Comparison of ENCODE assay signal across 22 cellular contexts in the genomic region with DNA sequence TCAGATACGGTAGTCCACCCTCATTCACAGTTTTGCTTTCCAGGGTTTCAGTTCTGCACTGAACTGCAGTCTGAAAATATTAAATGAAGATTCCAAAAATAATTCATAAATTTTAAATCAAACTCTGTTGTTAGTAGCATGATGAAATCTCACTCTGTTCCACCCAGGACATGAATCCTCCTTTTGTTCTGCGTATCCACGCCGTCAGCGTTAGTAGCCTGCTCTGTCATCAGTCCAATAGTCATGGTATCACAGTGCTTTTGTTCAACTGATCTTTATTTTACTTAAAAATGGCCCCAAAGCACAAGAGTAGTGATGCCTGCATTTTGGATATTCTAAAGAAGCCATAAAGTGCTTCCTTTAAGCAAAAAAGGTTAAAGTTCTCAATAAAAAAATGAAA. TPM values are rescaled to one million over a fixed set of nuclear protein-coding genes. Genes with fewer than 3 reads are reported as not detected.
DNase-seq lines count a peak whose midpoint lies in the region; ATAC-seq and TF ChIP-seq lines count a peak whose summit lies in the region.
"Had no signal": no experiment of that assay in that cellular context is flagged by ENCODE, and none has a peak within 500 bp of the region (broad histone marks: within the 10 kb centered on the region; RNA-seq: fewer than 3 reads in every experiment).

No MANE protein-coding gene starts in this region.

- no peaks in the 10 kb centered on the region for H3K27me3 ChIP-seq in A673 (replicated peaks; ENCODE audit: insufficient read depth, low read depth, low read length, poor library complexity)
- no peaks in the 10 kb centered on the region for H3K27me3 ChIP-seq in gastroesophageal sphincter
- H3K27me3 ChIP-seq: Peyer's patch had no signal

- DNase-seq in HFFc6 (no peak), medulla oblongata (ENCODE audit: extremely low spot score) (peak; percentile 77), A673 (ENCODE audit: low spot score) (no peak)
- DNase-seq: ACHN; Calu3; CD8-positive, alpha-beta T cell; DMS153; GM23248; H9; KG1; NCI-H1092 treated with DMSO at 0.1 percent for 48 hours; NCI-H146; NCI-H2029; NCI-H2227 treated with DMSO at 0.1 percent for 48 hours; NCI-H510A treated with DMSO at 0.1 percent for 48 hours; NCI-H748 treated with DMSO at 0.1 percent for 48 hours; Peyer's patch had no signal

- intact Hi-C loops in A673 (cut with micrococcal nuclease; ENCODE audit: unreplicated experiment) = no loop called here

- H3K4me3 ChIP-seq in A673 (ENCODE audit: low read depth, low read length, poor library complexity, severe bottlenecking) (no peak overlapping the region), gastroesophageal sphincter (no peak overlapping the region)
- H3K4me3 ChIP-seq: GM23248, Peyer's patch had no signal

- POLR2A ChIA-PET in A673 (lab: Charles Lee; ENCODE audit: low non-redundant PET) = no interaction called here

- WGBS in gastroesophageal sphincter (ENCODE audit: low coverage in 1 of 2), 2 donors = 85 to 87% methylated on average over 4 to 5 of the region's 5 CpGs

- H3K27ac ChIP-seq in cingulate gyrus (ENCODE audit: low read depth, low read length) = peak overlapping the region; percentile 83
- peak overlapping the region; percentile 80 for H3K27ac ChIP-seq in temporal lobe (ENCODE audit: low read depth, low read length)
- no peak overlapping the region for H3K27ac ChIP-seq in A673 (ENCODE audit: low read depth, low read length, poor library complexity, severe bottlenecking)
- no peak overlapping the region for H3K27ac ChIP-seq in gastroesophageal sphincter
- H3K27ac ChIP-seq: Peyer's patch had no signal

- H3K36me3 ChIP-seq in A673 (ENCODE audit: insufficient read depth, low read length, poor library complexity, severe bottlenecking) (peaks cover 46% of the 10 kb centered on the region), gastroesophageal sphincter (peaks cover 0 to 83% of the 10 kb centered on the region in 2 donors)

- peak overlapping the region; percentile 29; the same call in 1 of the 2 replicates for H3K27ac Mint-ChIP-seq in HFFc6
- H3K27ac Mint-ChIP-seq: CD8-positive, alpha-beta T cell; H9 had no signal

- H3K9me3 ChIP-seq in A673 (ENCODE audit: low read depth, low read length, poor library complexity, severe bottlenecking) (no peaks in the 10 kb centered on the region), gastroesophageal sphincter (no peaks in the 10 kb centered on the region)
- H3K9me3 ChIP-seq: Peyer's patch had no signal

- no TSS peak for BruUV-seq in A673 (replicated peaks; lab: Mats Ljungman, UMichigan)

- peaks cover 34% of the 10 kb centered on the region for H3K36me3 Mint-ChIP-seq in HFFc6 (ENCODE audit: low read depth)

- ATAC-seq in gastroesophageal sphincter (no peak), HG02938 (IDR thresholded peaks at IDR 0.05; ENCODE audit: unreplicated experiment) (no peak)
- ATAC-seq: CD8-positive, alpha-beta T cell had no signal

- TF ChIP-seq EP300 in gastroesophageal sphincter (IDR thresholded peaks at IDR 0.05) = no peak

- H3K9me3 Mint-ChIP-seq in HFFc6 = no peaks in the 10 kb centered on the region
- H3K9me3 Mint-ChIP-seq: CD8-positive, alpha-beta T cell; H9 had no signal

- H3K4me1 ChIP-seq in A673 (ENCODE audit: insufficient read depth, low read length, poor library complexity, severe bottlenecking) = no peaks in the 10 kb centered on the region
- H3K4me1 ChIP-seq in gastroesophageal sphincter = no peaks in the 10 kb centered on the region
- H3K4me1 ChIP-seq: Peyer's patch had no signal

- CTCF ChIA-PET in A673 (lab: Charles Lee) = no interaction called here

- no peak for TF ChIP-seq POLR2A in gastroesophageal sphincter (IDR thresholded peaks at IDR 0.05)

- TF ChIP-seq CTCF in HFFc6 (IDR thresholded peaks at IDR 0.05) (no peak), A673 (conservative IDR thresholded peaks at IDR 0.05; ENCODE audit: low read depth, low read length) (no peak), gastroesophageal sphincter (IDR thresholded peaks at IDR 0.05) (no peak)

- H3K4me1 Mint-ChIP-seq in HFFc6 (ENCODE audit: low read depth) = peaks cover 27% of the 10 kb centered on the region
- H3K4me1 Mint-ChIP-seq: H9 had no signal

- H3K4me3 Mint-ChIP-seq in HFFc6 = no peak overlapping the region
- H3K4me3 Mint-ChIP-seq: CD8-positive, alpha-beta T cell; H9 had no signal

- H3K27me3 Mint-ChIP-seq in HFFc6 (ENCODE audit: insufficient read depth) = no peaks in the 10 kb centered on the region

RNA-seq across cellular contexts. Expression of a gene that starts 23.9 kb away (rescaled TPM):
- 10 to 100 TPM; 34.4 to 43.2 (median 38.0) TPM for total RNA-seq in HFFc6 (2021; fragmentation: NEBNext Ultra II Directional; extraction: Animal tissue kit (Norgen Biotek cat#: 25700))
- total RNA-seq in temporal lobe (10.3 TPM), A673 (2021) (62.1 and 64.5 TPM in 2 replicates), gastroesophageal sphincter (10 to 100 TPM; 14.4 to 22.1 (median 20.7) TPM)

RNA-seq across cellular contexts. Expression of a gene that starts 41.2 kb away (rescaled TPM):
- under 1 TPM in 5 of 6 experiments, not detected in 1; 0.21 to 0.53 (median 0.31) TPM for total RNA-seq in HFFc6 (2021; fragmentation: NEBNext Ultra II Directional; extraction: Animal tissue kit (Norgen Biotek cat#: 25700))
- 0.74 TPM for total RNA-seq in temporal lobe
- 0.24 and 0.31 TPM in 2 replicates for total RNA-seq in A673 (2021)
- 1 to 10 TPM; 1.1 to 8.6 (median 2.2) TPM for total RNA-seq in gastroesophageal sphincter
- total RNA-seq: HT1080 had no signal

Comparison
In these comparisons a context has a peak if more than half of its experiments do, and no peak if none do; other contexts are left out.
1. H3K27ac ChIP-seq: peak in cingulate gyrus (single experiment) and temporal lobe (single experiment); none in A673 (single experiment) and gastroesophageal sphincter (0 of 4).